Comparison of ENCODE assay signal across 8 cellular contexts in the genomic region with DNA sequence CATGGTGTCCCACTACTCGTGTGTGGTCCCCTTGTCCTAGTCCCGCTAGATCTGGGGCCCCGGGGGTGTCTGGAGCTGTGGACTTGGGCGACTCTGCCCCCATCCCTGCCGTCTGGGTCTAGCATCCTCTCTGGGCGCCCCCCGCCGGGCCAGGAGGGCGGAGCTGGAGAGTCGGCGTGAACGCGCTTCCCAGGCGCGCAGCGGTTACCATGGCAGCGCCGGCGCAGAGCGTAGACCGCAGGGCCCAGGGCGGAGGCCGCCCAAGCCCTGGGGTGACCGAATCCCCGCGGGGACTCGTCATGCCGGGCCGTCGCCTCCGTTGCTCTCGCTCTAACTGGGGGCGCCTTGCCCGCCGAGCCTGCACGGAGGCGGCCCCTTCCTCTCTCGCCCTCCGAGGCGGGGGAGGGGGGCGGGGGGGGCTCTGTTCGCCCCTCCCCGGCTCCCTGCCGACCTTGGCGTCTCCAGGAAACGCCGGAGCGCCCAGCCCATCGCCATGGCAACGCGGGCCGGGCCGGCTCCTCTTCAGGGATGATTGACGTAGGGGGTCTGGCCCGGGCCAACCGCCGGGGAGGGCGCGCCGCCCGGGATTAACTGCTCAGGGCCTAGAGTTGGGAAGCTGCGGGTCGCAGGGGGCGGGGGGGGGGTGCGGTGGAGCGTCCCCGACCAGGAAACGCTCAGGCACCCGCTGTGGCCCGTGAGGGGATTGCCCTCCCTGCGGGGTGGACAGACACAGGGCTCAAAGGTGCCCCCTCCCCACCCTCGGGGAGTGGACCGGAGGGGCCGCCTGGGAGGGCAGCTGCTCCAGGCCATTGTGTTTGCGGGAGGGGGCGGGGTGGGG. TPM values are rescaled to one million over a fixed set of nuclear protein-coding genes. Genes with fewer than 3 reads are reported as not detected.
A peak's percentile ranks its signal among the peaks of the same experiment; 100 is the strongest.
DNase-seq lines count a peak whose midpoint lies in the region; ATAC-seq and TF ChIP-seq lines count a peak whose summit lies in the region.

No MANE protein-coding gene starts in this region.

- DNase-seq in A673 (ENCODE audit: low spot score) = peak; percentile 98
- DNase-seq in SJCRH30 = peak; percentile 97
- DNase-seq in activated naive CD4-positive, alpha-beta T cell treated with anti-CD3 and anti-CD28 coated beads, Interleukin-2, amount 50 U/mL, for 16 hours = peak; percentile 66
- DNase-seq in cardiac muscle cell (ENCODE audit: low read depth in 1 of 2, low spot score in 1 of 2) = peak; percentile 82 to 89
- DNase-seq in posterior cingulate gyrus = peak; percentile 53 to 96 (median 80)

- TF ChIP-seq CTCF in A673 (conservative IDR thresholded peaks at IDR 0.05; ENCODE audit: low read depth, low read length) = no peak
- no peak for TF ChIP-seq CTCF in cardiac muscle cell (IDR thresholded peaks at IDR 0.05; ENCODE audit: low read depth, low read length)

- POLR2A ChIA-PET in A673 (lab: Charles Lee; ENCODE audit: low non-redundant PET) = interaction anchor here (0.7 to 0.9 kb wide), 2 partner anchors 16 to 587 kb away, joined by 3 to 4 read pairs; no protein-coding TSS in a partner anchor

- peaks cover 16% of the 10 kb centered on the region for H3K36me3 ChIP-seq in A673 (ENCODE audit: insufficient read depth, low read length, poor library complexity, severe bottlenecking)
- H3K36me3 ChIP-seq in SJCRH30 = peaks cover 5% of the 10 kb centered on the region; the same call in 1 of the 2 replicates
- no peaks in the 10 kb centered on the region for H3K36me3 ChIP-seq in cardiac muscle cell

- peak; percentile 63 for ATAC-seq in GM19035 (IDR thresholded peaks at IDR 0.05; ENCODE audit: unreplicated experiment)
- peak; percentile 55 for ATAC-seq in HG03521 (IDR thresholded peaks at IDR 0.05; ENCODE audit: unreplicated experiment)
- no peak for ATAC-seq in HG02840 (IDR thresholded peaks at IDR 0.05; ENCODE audit: low FRiP score, unreplicated experiment)

- H3K9me3 ChIP-seq in A673 (ENCODE audit: low read depth, low read length, poor library complexity, severe bottlenecking) = no peaks in the 10 kb centered on the region
- no peaks in the 10 kb centered on the region for H3K9me3 ChIP-seq in SJCRH30 (replicated peaks)
- no peaks in the 10 kb centered on the region for H3K9me3 ChIP-seq in cardiac muscle cell (ENCODE audit: low read depth)

- no peaks in the 10 kb centered on the region for H3K27me3 ChIP-seq in A673 (replicated peaks; ENCODE audit: insufficient read depth, low read depth, low read length, poor library complexity)
- H3K27me3 ChIP-seq in SJCRH30 = no peaks in the 10 kb centered on the region
- H3K27me3 ChIP-seq in cardiac muscle cell = no peaks in the 10 kb centered on the region

- H3K4me3 ChIP-seq in A673 (ENCODE audit: low read depth, low read length, poor library complexity, severe bottlenecking) (peak overlapping the region; percentile 45), SJCRH30 (peak overlapping the region; percentile 60), cardiac muscle cell (peak overlapping the region; percentile 52)

- BruUV-seq in A673 (replicated peaks; lab: Mats Ljungman, UMichigan) = no TSS peak

- intact Hi-C loops in A673 (cut with micrococcal nuclease; ENCODE audit: unreplicated experiment) = no loop called here
- intact Hi-C loops in posterior cingulate gyrus (cut with DNase I) = no loop called here

- H3K27ac ChIP-seq in A673 (ENCODE audit: low read depth, low read length, poor library complexity, severe bottlenecking) (peak overlapping the region; percentile 82), SJCRH30 (peak overlapping the region; percentile 90), cardiac muscle cell (peak overlapping the region; percentile 48)

- H3K4me1 ChIP-seq in A673 (ENCODE audit: insufficient read depth, low read length, poor library complexity, severe bottlenecking) = peaks cover 84% of the 10 kb centered on the region
- peaks cover 18% of the 10 kb centered on the region for H3K4me1 ChIP-seq in SJCRH30
- H3K4me1 ChIP-seq in cardiac muscle cell (ENCODE audit: low read depth) = peaks cover 42% of the 10 kb centered on the region

- CTCF ChIA-PET in A673 (lab: Charles Lee) = interaction anchor here (0.7 to 1.1 kb wide), 3 partner anchors 10 to 150 kb away, joined by 4 to 6 read pairs (median 5); partner anchors contain the start of gene SSBP4

RNA-seq across cellular contexts. Expression of gene ISYNA1, which starts 8.9 kb away (rescaled TPM):
- total RNA-seq in A673 (2021) (153 and 223 TPM in 2 replicates), cardiac muscle cell (218 and 298 TPM in 2 replicates)
- total RNA-seq in SJCRH30 (2014; rRNA removed; shearing (Covaris generic)) = 7.4 and 7.5 TPM in 2 replicates
- polyA plus RNA-seq in cardiac muscle cell = 370 and 442 TPM in 2 replicates

RNA-seq across cellular contexts. Expression of gene SSBP4, which starts 9.9 kb away (rescaled TPM):
- total RNA-seq in A673 (2021) (242 and 248 TPM in 2 replicates), cardiac muscle cell (154 and 180 TPM in 2 replicates)
- total RNA-seq in SJCRH30 (2014; rRNA removed; shearing (Covaris generic)) = 63.0 and 73.0 TPM in 2 replicates
- 151 and 175 TPM in 2 replicates for polyA plus RNA-seq in cardiac muscle cell

RNA-seq across cellular contexts. Expression of gene LRRC25, which starts 31.6 kb away (rescaled TPM):
- total RNA-seq in A673 (2021) (not detected in 2 replicates), cardiac muscle cell (0.04 TPM in 1 of 2 replicates, not detected in the other)
- not detected in 2 replicates for total RNA-seq in SJCRH30 (2014; rRNA removed; shearing (Covaris generic))
- not detected in 2 replicates for polyA plus RNA-seq in cardiac muscle cell

RNA-seq across cellular contexts. Expression of gene GDF15, which starts 43.1 kb away (rescaled TPM):
- total RNA-seq in A673 (2021) = 4.0 and 4.7 TPM in 2 replicates
- total RNA-seq in SJCRH30 (2014; rRNA removed; shearing (Covaris generic)) = 17.5 and 27.1 TPM in 2 replicates
- 2.9 and 10.0 TPM in 2 replicates for total RNA-seq in cardiac muscle cell
- 2.4 and 8.2 TPM in 2 replicates for polyA plus RNA-seq in cardiac muscle cell

Comparison
In these comparisons a context has a peak if more than half of its experiments do, and no peak if none do; other contexts are left out.
1. RNA of gene ISYNA1, which starts 8.9 kb away (total RNA-seq): 218 to 298 TPM in cardiac muscle cell and 153 to 223 TPM in A673; 7.4 to 7.5 TPM in SJCRH30; every median in the first group is over 10 times any median in the second.
2. Peak in every context shown above with its lines, with median percentiles within 50 percentile points of each other: DNase-seq, H3K27ac ChIP-seq and H3K4me3 ChIP-seq.